In genomic region chr17:46020998-46021397, GRCh38 we compare ENCODE assay signal across 1 cellular context.
TF ChIP-seq lines count a peak whose summit lies in the region.

No MANE protein-coding gene starts in this region.

TF ChIP-seq in HepG2, 621 proteins besides CTCF, POLR2A, EP300 and RAD21:
- TF ChIP-seq ZMYM2 (CRISPR knock-in tag; IDR thresholded peaks at IDR 0.05), result no peak
- 0 out of 2 replicates have a peak, but pooled peaks have one; percentile 19 for TF ChIP-seq POLR2G (IDR thresholded peaks at IDR 0.05; ENCODE audit: low read depth, low read length)
